Comparison of ENCODE assay signal across 8 cellular contexts in the genomic region with DNA sequence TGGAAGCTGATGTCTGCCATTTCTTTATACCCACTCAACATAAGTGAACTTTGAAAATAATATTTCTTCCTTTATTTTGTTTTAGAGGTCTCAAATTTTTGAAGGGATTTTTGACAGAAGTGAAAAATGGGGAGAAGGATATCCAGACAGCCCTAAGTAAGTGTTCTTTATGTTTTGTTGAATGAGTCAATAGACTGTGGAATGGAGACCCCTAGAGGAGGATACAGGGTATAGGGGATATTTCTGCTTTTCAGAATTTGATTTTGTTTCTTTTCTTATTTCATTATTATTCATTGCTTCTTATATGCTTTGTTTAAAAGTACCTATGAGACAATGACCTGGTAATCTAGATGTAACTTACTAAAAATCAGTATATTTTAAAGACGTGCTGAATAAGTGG. TPM values are rescaled to one million over a fixed set of nuclear protein-coding genes. Genes with fewer than 3 reads are reported as not detected.
A peak's percentile ranks its signal among the peaks of the same experiment; 100 is the strongest.
DNase-seq lines count a peak whose midpoint lies in the region; ATAC-seq and TF ChIP-seq lines count a peak whose summit lies in the region.

No MANE protein-coding gene starts in this region.

- in situ Hi-C loops in brain microvascular endothelial cell (cut with HindIII; ENCODE audit: low pct_ligation_motif_present, low sequenced_read_pairs), result no loop called here

- no peaks in the 10 kb centered on the region for H3K27me3 ChIP-seq in brain microvascular endothelial cell (replicated peaks)
- no peaks in the 10 kb centered on the region for H3K27me3 ChIP-seq in uterus

- DNase-seq in DMS114 treated with DMSO at 0.1 percent for 48 hours (lab: John Stamatoyannopoulos, UW; ENCODE audit: unreplicated experiment) (peak; percentile 34), NCI-H226 (peak; percentile 22), brain microvascular endothelial cell (no peak), kidney glomerular epithelial cell (lab: John Stamatoyannopoulos, UW) (peak; percentile 29), uterus (no peak)

- intact Hi-C loops in uterus (cut with DNase I; ENCODE audit: low total_unique reads), result no loop called here

- H3K27ac ChIP-seq in brain microvascular endothelial cell (no peak overlapping the region), uterus (no peak overlapping the region)

- no peaks in the 10 kb centered on the region for H3K9me3 ChIP-seq in uterus

- no peak overlapping the region for H3K4me3 ChIP-seq in brain microvascular endothelial cell (ENCODE audit: low read depth, low read length)
- no peak overlapping the region for H3K4me3 ChIP-seq in uterus

- no peak for TF ChIP-seq POLR2A in uterus (IDR thresholded peaks at IDR 0.05)

- H3K4me1 ChIP-seq in uterus, result no peaks in the 10 kb centered on the region

- peak; percentile 47 for ATAC-seq in GM21576 (IDR thresholded peaks at IDR 0.05; ENCODE audit: unreplicated experiment)
- ATAC-seq in GM21381 (IDR thresholded peaks at IDR 0.05; ENCODE audit: unreplicated experiment), result no peak
- ATAC-seq in GM18873 (IDR thresholded peaks at IDR 0.05; ENCODE audit: low FRiP score, unreplicated experiment), result no peak

- TF ChIP-seq CTCF in brain microvascular endothelial cell (IDR thresholded peaks at IDR 0.05; ENCODE audit: low read depth, low read length, missing control alignments) (peak; percentile 53), uterus (IDR thresholded peaks at IDR 0.05) (peak; percentile 48 to 61 (median 54))

- H3K36me3 ChIP-seq in brain microvascular endothelial cell (replicated peaks), result peaks cover 6% of the 10 kb centered on the region
- no peaks in the 10 kb centered on the region for H3K36me3 ChIP-seq in uterus

RNA-seq across cellular contexts. Expression of a gene that starts 34.4 kb away (rescaled TPM):
- 10 to 100 TPM in 2 of 4 donors, 1 to 10 TPM in 2; 6.1 to 24.4 (median 11.5) TPM for total RNA-seq in uterus

RNA-seq across cellular contexts. Expression of a gene that starts 36.1 kb away (rescaled TPM):
- total RNA-seq in uterus, result 10 to 100 TPM in 2 of 4 donors, 1 to 10 TPM in 2; 4.9 to 86.5 (median 11.5) TPM

Comparison
In these comparisons a context has a peak if more than half of its experiments do, and no peak if none do; other contexts are left out.
1. DNase-seq: peak in DMS114 treated with DMSO at 0.1 percent for 48 hours (single experiment), NCI-H226 (single experiment) and kidney glomerular epithelial cell (single experiment); none in brain microvascular endothelial cell (single experiment) and uterus (0 of 2).